In the genomic region with DNA sequence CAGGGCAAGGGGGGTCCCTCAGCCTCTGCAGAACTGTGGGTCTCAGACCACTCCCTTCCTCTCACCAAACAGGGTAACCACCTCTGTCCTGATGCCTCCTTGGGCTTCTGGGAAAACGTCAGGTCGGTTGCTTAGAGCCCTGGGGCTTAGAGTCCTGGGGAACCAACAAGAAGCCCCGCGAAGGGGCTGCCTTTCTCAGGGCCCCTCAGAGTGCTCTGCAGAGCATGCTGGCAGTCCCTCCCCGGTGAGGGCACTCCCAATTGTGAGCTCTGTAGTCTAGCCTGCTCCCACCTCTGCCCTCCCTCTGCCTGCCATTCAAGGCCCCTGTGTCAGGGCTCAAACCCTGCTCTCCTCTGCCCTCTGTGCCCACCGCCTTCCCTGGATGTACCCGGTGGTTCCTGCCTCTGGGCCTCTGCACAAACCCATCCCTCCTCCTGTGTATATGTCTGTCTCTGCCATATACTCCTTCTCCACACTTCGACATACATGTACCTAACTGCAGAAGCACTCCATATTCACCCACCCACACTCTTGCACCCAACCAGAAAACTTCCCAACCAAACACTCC, we compare ENCODE assay signal across 20 cellular contexts.
A peak's percentile ranks its signal among the peaks of the same experiment; 100 is the strongest.
DNase-seq lines count a peak whose midpoint lies in the region; ATAC-seq, FAIRE-seq and TF ChIP-seq lines count a peak whose summit lies in the region.
"Had no signal": no experiment of that assay in that cellular context is flagged by ENCODE, and none has a peak within 500 bp of the region (broad histone marks: within the 10 kb centered on the region; RNA-seq: fewer than 3 reads in every experiment).

No MANE protein-coding gene starts in this region.

- in situ Hi-C loops in HepG2 (cut with HindIII; ENCODE audit: extremely low pct_ligation_motif_present, low pct_unique_long_range_greater_than_20kb) (no loop called here), brain microvascular endothelial cell (cut with HindIII; ENCODE audit: low pct_ligation_motif_present, low sequenced_read_pairs) (no loop called here), GM13977 (cut with MboI; ENCODE audit: low pct_unique_long_range_greater_than_20kb, low sequenced_read_pairs, unreplicated experiment) (no loop called here)

- TF ChIP-seq POLR2A in right lobe of liver (IDR thresholded peaks at IDR 0.05) (no peak), HepG2 (IDR thresholded peaks at IDR 0.05; ENCODE audit: insufficient read depth in 1 of 2, low read depth in 2 of 2, low read length in 2 of 2) (no peak)

- WGBS in right lobe of liver (ENCODE audit: insufficient coverage, low coverage, low lambda C conversion rate, missing lambda C conversion rate): 93% methylated on average over 2 of the region's 8 CpGs
- WGBS in HepG2 (ENCODE audit: low lambda C conversion rate): 17% methylated on average over 4 of the region's 8 CpGs

- no peak for TF ChIP-seq CTCF in right lobe of liver (IDR thresholded peaks at IDR 0.05)
- no peak for TF ChIP-seq CTCF in HepG2 (CRISPR knock-in tag; IDR thresholded peaks at IDR 0.05)
- TF ChIP-seq CTCF in bronchial epithelial cell (IDR thresholded peaks at IDR 0.05; ENCODE audit: insufficient read depth, low read length, severe bottlenecking): no peak
- no peak for TF ChIP-seq CTCF in mucosa of descending colon (IDR thresholded peaks at IDR 0.05)
- TF ChIP-seq CTCF in brain microvascular endothelial cell (IDR thresholded peaks at IDR 0.05; ENCODE audit: low read depth, low read length, missing control alignments): no peak
- no peak for TF ChIP-seq CTCF in GM13977 (IDR thresholded peaks at IDR 0.05; ENCODE audit: extremely low read depth, insufficient read depth, missing control alignments)

- H3K36me3 ChIP-seq in right lobe of liver (no peaks in the 10 kb centered on the region), HepG2 (replicated peaks in 1 of 2; ENCODE audit: control insufficient read depth in 1 of 2, insufficient read depth in 2 of 2, low read length in 2 of 2) (no peaks in the 10 kb centered on the region), bronchial epithelial cell (ENCODE audit: control insufficient read depth, insufficient read depth, low read length) (no peaks in the 10 kb centered on the region), mucosa of descending colon (ENCODE audit: low read depth) (no peaks in the 10 kb centered on the region), brain microvascular endothelial cell (replicated peaks) (peaks cover under 1% of the 10 kb centered on the region)

- POLR2A ChIA-PET in HepG2 (lab: Yijun Ruan, JAX): no interaction called here

- H3K27ac ChIP-seq in right lobe of liver (no peak overlapping the region), HepG2 (ENCODE audit: extremely low read length, insufficient read depth, low read length) (no peak overlapping the region), brain microvascular endothelial cell (no peak overlapping the region)
- H3K27ac ChIP-seq: testis had no signal

- no peak for TF ChIP-seq RAD21 in HepG2 (CRISPR knock-in tag; IDR thresholded peaks at IDR 0.05)

- no peaks in the 10 kb centered on the region for H4K20me1 ChIP-seq in HepG2 (ENCODE audit: insufficient read depth, low read length)

- CTCF ChIA-PET in HepG2 (lab: Yijun Ruan, JAX; ENCODE audit: low intra/inter-chr PET ratio, low total read pairs): no interaction called here

- no peak overlapping the region for H2AFZ ChIP-seq in HepG2 (ENCODE audit: low read length)

- ATAC-seq in right lobe of liver (no peak), HepG2 (no peak), mucosa of descending colon (no peak), GM21723 (IDR thresholded peaks at IDR 0.05; ENCODE audit: unreplicated experiment) (no peak)
- ATAC-seq: K562 had no signal

- TF ChIP-seq EP300 in HepG2 (IDR thresholded peaks at IDR 0.05; ENCODE audit: low read depth in 2 of 2, low read length in 2 of 2): no peak
- TF ChIP-seq EP300 in HepG2 (CRISPR knock-in tag; IDR thresholded peaks at IDR 0.05; ENCODE audit: borderline replicate concordance): no peak

- H3K27me3 ChIP-seq in right lobe of liver (no peaks in the 10 kb centered on the region), HepG2 (ENCODE audit: control insufficient read depth in 1 of 2, insufficient read depth in 2 of 2, low read length in 2 of 2) (peaks cover 0 to 33% of the 10 kb centered on the region in 2 experiments; a peak in 4 of 5 replicates), bronchial epithelial cell (ENCODE audit: control insufficient read depth, insufficient read depth, low read length) (peaks cover 2% of the 10 kb centered on the region), brain microvascular endothelial cell (replicated peaks) (no peaks in the 10 kb centered on the region)
- H3K27me3 ChIP-seq: testis had no signal

- no peak overlapping the region for H3K9ac ChIP-seq in HepG2 (ENCODE audit: insufficient read depth, low read depth, low read length)

- FAIRE-seq in HepG2 (lab: Jason Lieb, UNC) (no peak), bronchial epithelial cell (lab: Jason Lieb, UNC) (peak; percentile 72)
- FAIRE-seq: K562 had no signal

- H3K4me1 ChIP-seq in right lobe of liver (no peaks in the 10 kb centered on the region), HepG2 (ENCODE audit: insufficient read depth, low read length) (no peaks in the 10 kb centered on the region), mucosa of descending colon (ENCODE audit: low read depth) (no peaks in the 10 kb centered on the region)
- H3K4me1 ChIP-seq: testis had no signal

- no peak overlapping the region for H3K4me3 ChIP-seq in right lobe of liver
- no peak overlapping the region for H3K4me3 ChIP-seq in HepG2 (replicated peaks in 1 of 3; ENCODE audit: insufficient read depth in 1 of 3, low read depth in 2 of 3, low read length in 3 of 3)
- no peak overlapping the region for H3K4me3 ChIP-seq in bronchial epithelial cell (ENCODE audit: low read depth, low read length)
- H3K4me3 ChIP-seq in mucosa of descending colon: no peak overlapping the region
- H3K4me3 ChIP-seq in brain microvascular endothelial cell (ENCODE audit: low read depth, low read length): no peak overlapping the region
- H3K4me3 ChIP-seq: K562, lung, testis had no signal

- BruUV-seq in HepG2 (replicated peaks; lab: Mats Ljungman, UMichigan): no TSS peak

- H3K79me2 ChIP-seq in HepG2 (ENCODE audit: insufficient read depth, low read length): no peaks in the 10 kb centered on the region

- peak; percentile 2 to 48 (median 25) for DNase-seq in right lobe of liver
- no peak for DNase-seq in HepG2 (ENCODE audit: low spot score)
- no peak for DNase-seq in bronchial epithelial cell (ENCODE audit: low read depth)
- DNase-seq in mucosa of descending colon: peak in 2 of 3 donors; percentile 3 to 13
- no peak for DNase-seq in brain microvascular endothelial cell
- no peak for DNase-seq in GM13977 (ENCODE audit: low spot score)
- DNase-seq: activated CD4-positive, alpha-beta T cell treated with anti-CD3 and anti-CD28 coated beads, Interleukin-2, amount 50 U/mL, for 4 hours; activated T-cell treated with anti-CD3 and anti-CD28 coated beads, Interleukin-2, amount 50 U/mL, for 48 hours; dermis blood vessel endothelial cell; DMS53; GF-D8; immature natural killer cell; NCI-H187; NCI-H748 treated with DMSO at 0.1 percent for 48 hours; occipital lobe; SHP77; testis had no signal

- no peak overlapping the region for H3K4me2 ChIP-seq in HepG2 (ENCODE audit: low read depth, low read length)

- H3K9me3 ChIP-seq in right lobe of liver: no peaks in the 10 kb centered on the region
- no peaks in the 10 kb centered on the region for H3K9me3 ChIP-seq in HepG2 (ENCODE audit: low read length)
- no peaks in the 10 kb centered on the region for H3K9me3 ChIP-seq in mucosa of descending colon
- H3K9me3 ChIP-seq: testis had no signal

- intact Hi-C loops in right lobe of liver (cut with DNase I): no loop called here
- intact Hi-C loops in HepG2 (cut with micrococcal nuclease; ENCODE audit: unreplicated experiment): no loop called here
- intact Hi-C loops in mucosa of descending colon (cut with DNase I, micrococcal nuclease): no loop called here

TF ChIP-seq in HepG2, 621 proteins besides CTCF, POLR2A, EP300 and RAD21:
- TF ChIP-seq ZNF34 (CRISPR knock-in tag; IDR thresholded peaks at IDR 0.05; ENCODE audit: borderline replicate concordance) (no peak), KMT2B (CRISPR knock-in tag; IDR thresholded peaks at IDR 0.05) (no peak), PHF21A (CRISPR knock-in tag; IDR thresholded peaks at IDR 0.05) (no peak), CBX1 (IDR thresholded peaks at IDR 0.05; ENCODE audit: low read depth) (no peak), FOXK1 (CRISPR knock-in tag; IDR thresholded peaks at IDR 0.05; ENCODE audit: borderline replicate concordance, low read depth) (no peak), POLR2AphosphoS5 (IDR thresholded peaks at IDR 0.05; ENCODE audit: low read depth, low read length) (no peak), ZNF460 (CRISPR knock-in tag; IDR thresholded peaks at IDR 0.05; ENCODE audit: borderline replicate concordance) (no peak), ZNF841 (CRISPR knock-in tag; IDR thresholded peaks at IDR 0.05; ENCODE audit: borderline replicate concordance) (no peak), ZNF124 (CRISPR knock-in tag; IDR thresholded peaks at IDR 0.05) (no peak), PCBP2 (optimal IDR thresholded peaks at IDR 0.05; ENCODE audit: low read depth, low read length, poor library complexity, severe bottlenecking) (no peak), PHB2 (IDR thresholded peaks at IDR 0.05; ENCODE audit: partially characterized antibody) (no peak), ARHGAP35 (CRISPR knock-in tag; IDR thresholded peaks at IDR 0.05; ENCODE audit: borderline replicate concordance) (no peak), MXD4 (CRISPR knock-in tag; IDR thresholded peaks at IDR 0.05) (no peak)
- TF ChIP-seq, protein P1, sequence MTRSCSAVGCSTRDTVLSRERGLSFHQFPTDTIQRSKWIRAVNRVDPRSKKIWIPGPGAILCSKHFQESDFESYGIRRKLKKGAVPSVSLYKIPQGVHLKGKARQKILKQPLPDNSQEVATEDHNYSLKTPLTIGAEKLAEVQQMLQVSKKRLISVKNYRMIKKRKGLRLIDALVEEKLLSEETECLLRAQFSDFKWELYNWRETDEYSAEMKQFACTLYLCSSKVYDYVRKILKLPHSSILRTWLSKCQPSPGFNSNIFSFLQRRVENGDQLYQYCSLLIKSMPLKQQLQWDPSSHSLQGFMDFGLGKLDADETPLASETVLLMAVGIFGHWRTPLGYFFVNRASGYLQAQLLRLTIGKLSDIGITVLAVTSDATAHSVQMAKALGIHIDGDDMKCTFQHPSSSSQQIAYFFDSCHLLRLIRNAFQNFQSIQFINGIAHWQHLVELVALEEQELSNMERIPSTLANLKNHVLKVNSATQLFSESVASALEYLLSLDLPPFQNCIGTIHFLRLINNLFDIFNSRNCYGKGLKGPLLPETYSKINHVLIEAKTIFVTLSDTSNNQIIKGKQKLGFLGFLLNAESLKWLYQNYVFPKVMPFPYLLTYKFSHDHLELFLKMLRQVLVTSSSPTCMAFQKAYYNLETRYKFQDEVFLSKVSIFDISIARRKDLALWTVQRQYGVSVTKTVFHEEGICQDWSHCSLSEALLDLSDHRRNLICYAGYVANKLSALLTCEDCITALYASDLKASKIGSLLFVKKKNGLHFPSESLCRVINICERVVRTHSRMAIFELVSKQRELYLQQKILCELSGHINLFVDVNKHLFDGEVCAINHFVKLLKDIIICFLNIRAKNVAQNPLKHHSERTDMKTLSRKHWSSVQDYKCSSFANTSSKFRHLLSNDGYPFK (CRISPR knock-in tag; IDR thresholded peaks at IDR 0.05; ENCODE audit: borderline replicate concordance): no peak

Comparison
In these comparisons a context has a peak if more than half of its experiments do, and no peak if none do; other contexts are left out.
1. DNase-seq: peak in right lobe of liver (3 of 3) and mucosa of descending colon (2 of 3); none in HepG2 (single experiment), bronchial epithelial cell (single experiment), brain microvascular endothelial cell (single experiment) and GM13977 (single experiment).